Comparison of ENCODE assay signal across 20 cellular contexts in the genomic region with DNA sequence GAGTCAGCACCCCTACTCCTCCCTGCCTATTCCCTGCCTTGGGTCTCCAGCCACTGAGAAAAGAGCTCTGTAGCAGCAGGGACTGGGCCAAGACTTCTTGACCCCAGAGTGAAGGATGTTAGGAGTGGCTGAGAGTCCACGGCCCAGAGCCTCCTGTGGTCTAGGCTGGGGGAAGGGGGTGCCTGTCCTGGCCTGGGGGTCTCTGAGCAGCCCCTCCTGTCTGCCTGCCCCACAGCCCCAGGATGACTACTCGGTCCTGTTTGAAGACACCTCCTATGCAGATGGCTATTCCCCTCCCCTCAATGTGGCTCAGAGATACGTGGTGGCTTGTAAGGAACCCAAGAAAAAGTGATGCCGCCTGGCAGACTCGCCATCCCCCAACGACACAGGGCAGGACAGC. TPM values are rescaled to one million over a fixed set of nuclear protein-coding genes. Genes with fewer than 3 reads are reported as not detected.
A peak's percentile ranks its signal among the peaks of the same experiment; 100 is the strongest.
DNase-seq lines count a peak whose midpoint lies in the region; ATAC-seq, FAIRE-seq and TF ChIP-seq lines count a peak whose summit lies in the region.
"Had no signal": no experiment of that assay in that cellular context is flagged by ENCODE, and none has a peak within 500 bp of the region (broad histone marks: within the 10 kb centered on the region; RNA-seq: fewer than 3 reads in every experiment).

No MANE protein-coding gene starts in this region.

- intact Hi-C loops in kidney (cut with DNase I) = no loop called here

- H3K9me3 ChIP-seq in kidney (ENCODE audit: control insufficient read depth in 1 of 2, low read length in 2 of 2) = no peaks in the 10 kb centered on the region
- H3K9me3 ChIP-seq: A549, BLaER1 had no signal

- H3K4me1 Mint-ChIP-seq in activated T-cell treated with anti-CD3 and anti-CD28 coated beads, Interleukin-2, amount 50 U/mL, for 24 hours (ENCODE audit: low read depth) = peaks cover 2% of the 10 kb centered on the region
- H3K4me1 Mint-ChIP-seq in stimulated activated effector memory CD8-positive, alpha-beta T cell treated with anti-CD3 and anti-CD28 coated beads, Interleukin-12 subunit alpha, Interleukin-12 subunit beta, amount 100 ng/mL, for 72 hours = peaks cover 6% of the 10 kb centered on the region

- H3K9me3 Mint-ChIP-seq in activated T-cell treated with anti-CD3 and anti-CD28 coated beads, Interleukin-2, amount 50 U/mL, for 24 hours = no peaks in the 10 kb centered on the region
- no peaks in the 10 kb centered on the region for H3K9me3 Mint-ChIP-seq in stimulated activated effector memory CD8-positive, alpha-beta T cell treated with anti-CD3 and anti-CD28 coated beads, Interleukin-12 subunit alpha, Interleukin-12 subunit beta, amount 100 ng/mL, for 72 hours
- H3K9me3 Mint-ChIP-seq: CD14-positive monocyte, IgD-negative memory B cell had no signal

- H3K4me1 ChIP-seq in kidney (ENCODE audit: control insufficient read depth in 1 of 2, insufficient read depth in 1 of 2, low read depth in 1 of 2, low read length in 2 of 2) = peaks cover 0 to 3% of the 10 kb centered on the region in 2 donors
- H3K4me1 ChIP-seq: BLaER1 had no signal

- no peak overlapping the region for H3K9ac ChIP-seq in kidney (ENCODE audit: low read length in 2 of 2)
- H3K9ac ChIP-seq: BLaER1 had no signal

- peaks cover 61% of the 10 kb centered on the region for H3K36me3 Mint-ChIP-seq in activated T-cell treated with anti-CD3 and anti-CD28 coated beads, Interleukin-2, amount 50 U/mL, for 24 hours (ENCODE audit: low read depth)
- peaks cover 38% of the 10 kb centered on the region for H3K36me3 Mint-ChIP-seq in stimulated activated effector memory CD8-positive, alpha-beta T cell treated with anti-CD3 and anti-CD28 coated beads, Interleukin-12 subunit alpha, Interleukin-12 subunit beta, amount 100 ng/mL, for 72 hours

- no peak for ATAC-seq in stimulated activated effector memory CD8-positive, alpha-beta T cell treated with anti-CD3 and anti-CD28 coated beads, Interleukin-12 subunit alpha, Interleukin-12 subunit beta, amount 100 ng/mL, for 72 hours
- ATAC-seq: A549, HCT116 had no signal

- no peak for DNase-seq in activated T-cell treated with anti-CD3 and anti-CD28 coated beads, Interleukin-2, amount 50 U/mL, for 24 hours
- no peak for DNase-seq in activated T-cell treated with anti-CD3 and anti-CD28 coated beads for 4 hours
- peak; percentile 2 for DNase-seq in AG20443 (ENCODE audit: low spot score)
- DNase-seq in kidney = peak; percentile 46
- no peak for DNase-seq in stimulated activated effector memory CD8-positive, alpha-beta T cell treated with anti-CD3 and anti-CD28 coated beads, Interleukin-12 subunit alpha, Interleukin-12 subunit beta, amount 100 ng/mL, for 72 hours (ENCODE audit: low spot score in 2 of 2)
- no peak for DNase-seq in activated naive CD4-positive, alpha-beta T cell treated with anti-CD3 and anti-CD28 coated beads, Interleukin-2, amount 50 U/mL, for 16 hours
- DNase-seq in DMS79 (lab: John Stamatoyannopoulos, UW) = no peak
- DNase-seq: CD4-positive, alpha-beta memory T cell; DMS153; DMS79 treated with DMSO at 0.1 percent for 48 hours; GF-D8; GOT3; H7 had no signal

- peaks cover 9 to 11% of the 10 kb centered on the region in 2 donors for H3K36me3 ChIP-seq in kidney (ENCODE audit: control insufficient read depth in 1 of 2, insufficient read depth in 2 of 2, low read length in 2 of 2)

- no peak overlapping the region for H3K4me3 Mint-ChIP-seq in activated T-cell treated with anti-CD3 and anti-CD28 coated beads, Interleukin-2, amount 50 U/mL, for 24 hours
- H3K4me3 Mint-ChIP-seq in stimulated activated effector memory CD8-positive, alpha-beta T cell treated with anti-CD3 and anti-CD28 coated beads, Interleukin-12 subunit alpha, Interleukin-12 subunit beta, amount 100 ng/mL, for 72 hours = no peak overlapping the region
- H3K4me3 Mint-ChIP-seq: CD14-positive monocyte; CD4-positive, alpha-beta memory T cell; IgD-negative memory B cell had no signal

- H3K4me3 ChIP-seq in kidney (ENCODE audit: low read length in 2 of 2) = no peak overlapping the region
- H3K4me3 ChIP-seq: A549, BLaER1 had no signal

- H3K27me3 Mint-ChIP-seq in activated T-cell treated with anti-CD3 and anti-CD28 coated beads, Interleukin-2, amount 50 U/mL, for 24 hours = no peaks in the 10 kb centered on the region
- H3K27me3 Mint-ChIP-seq: CD4-positive, alpha-beta memory T cell; IgD-negative memory B cell had no signal

- H3K27ac Mint-ChIP-seq in activated T-cell treated with anti-CD3 and anti-CD28 coated beads, Interleukin-2, amount 50 U/mL, for 24 hours = peak overlapping the region; percentile 59
- peak overlapping the region; percentile 81 for H3K27ac Mint-ChIP-seq in stimulated activated effector memory CD8-positive, alpha-beta T cell treated with anti-CD3 and anti-CD28 coated beads, Interleukin-12 subunit alpha, Interleukin-12 subunit beta, amount 100 ng/mL, for 72 hours
- H3K27ac Mint-ChIP-seq: IgD-negative memory B cell had no signal

- TF ChIP-seq CTCF in kidney (IDR thresholded peaks at IDR 0.05; ENCODE audit: borderline replicate concordance, extremely low read depth, insufficient read depth) = no peak

- no peak overlapping the region for H3K27ac ChIP-seq in kidney (ENCODE audit: low read depth in 2 of 2, low read length in 2 of 2)
- H3K27ac ChIP-seq: 22Rv1, A549, BLaER1 had no signal

- no peak for FAIRE-seq in kidney (lab: Jason Lieb, UNC)
- FAIRE-seq: A549, HTR-8/SVneo had no signal

RNA-seq across cellular contexts. Expression of gene SULT1A2, which starts 5.5 kb away (rescaled TPM):
- total RNA-seq in kidney = 1.1 TPM
- polyA plus RNA-seq in kidney (ENCODE audit: insufficient read depth, low read depth, low replicate concordance) = 13.3 TPM
- polyA plus RNA-seq: IgD-negative memory B cell had no signal

RNA-seq across cellular contexts. Expression of gene SULT1A1, which starts 18.5 kb away (rescaled TPM):
- 20.7 TPM for total RNA-seq in kidney
- polyA plus RNA-seq in kidney (ENCODE audit: insufficient read depth, low read depth, low replicate concordance) = 50.2 TPM

RNA-seq across cellular contexts. Expression of gene SGF29, which starts 37.6 kb away (rescaled TPM):
- total RNA-seq in kidney = 28.5 TPM
- 20.6 TPM for polyA plus RNA-seq in kidney (ENCODE audit: insufficient read depth, low read depth, low replicate concordance)

RNA-seq across cellular contexts. Expression of gene NPIPB8, which starts 46.5 kb away (rescaled TPM):
- total RNA-seq in kidney = 2.0 TPM
- polyA plus RNA-seq in kidney (ENCODE audit: insufficient read depth, low read depth, low replicate concordance) = not detected
- total RNA-seq: CD4-positive, alpha-beta memory T cell had no signal
- polyA plus RNA-seq: CD14-positive monocyte; CD4-positive, alpha-beta memory T cell; IgD-negative memory B cell had no signal

RNA-seq across cellular contexts. Expression of gene NUPR1, which starts 52.6 kb away (rescaled TPM):
- total RNA-seq in kidney = 64.7 TPM
- 125 TPM for polyA plus RNA-seq in kidney (ENCODE audit: insufficient read depth, low read depth, low replicate concordance)
- total RNA-seq: CD4-positive, alpha-beta memory T cell; H7 had no signal
- polyA plus RNA-seq: CD4-positive, alpha-beta memory T cell; IgD-negative memory B cell had no signal

Comparison
In these comparisons a context has a peak if more than half of its experiments do, and no peak if none do; other contexts are left out.
1. DNase-seq: peak in AG20443 (single experiment) and kidney (single experiment); none in activated T-cell treated with anti-CD3 and anti-CD28 coated beads, Interleukin-2, amount 50 U/mL, for 24 hours (single experiment), activated T-cell treated with anti-CD3 and anti-CD28 coated beads for 4 hours (single experiment), stimulated activated effector memory CD8-positive, alpha-beta T cell treated with anti-CD3 and anti-CD28 coated beads, Interleukin-12 subunit alpha, Interleukin-12 subunit beta, amount 100 ng/mL, for 72 hours (0 of 2), activated naive CD4-positive, alpha-beta T cell treated with anti-CD3 and anti-CD28 coated beads, Interleukin-2, amount 50 U/mL, for 16 hours (single experiment) and DMS79 (single experiment).